In genomic region chr15:62773369-62774165, GRCh38 we compare ENCODE assay signal across 14 cellular contexts.
DNase-seq lines count a peak whose midpoint lies in the region; ATAC-seq and TF ChIP-seq lines count a peak whose summit lies in the region.
"Had no signal": no experiment of that assay in that cellular context is flagged by ENCODE, and none has a peak within 500 bp of the region (broad histone marks: within the 10 kb centered on the region; RNA-seq: fewer than 3 reads in every experiment).

No MANE protein-coding gene starts in this region.

- H3K27ac ChIP-seq in thyroid gland: no peak overlapping the region
- H3K27ac ChIP-seq: BLaER1 treated with 17β-estradiol and CSF1 and Interleukin-3, amounts not matched to agents 10 nM and 100 nM had no signal

- TF ChIP-seq CTCF in mucosa of descending colon (IDR thresholded peaks at IDR 0.05) (no peak), thyroid gland (IDR thresholded peaks at IDR 0.05) (no peak)

- H3K36me3 ChIP-seq in mucosa of descending colon (ENCODE audit: low read depth) (no peaks in the 10 kb centered on the region), thyroid gland (peaks cover 22 to 36% of the 10 kb centered on the region in 2 donors)

- no peak overlapping the region for H3K4me3 ChIP-seq in mucosa of descending colon
- no peak overlapping the region for H3K4me3 ChIP-seq in thyroid gland (replicated peaks in 1 of 3)
- H3K4me3 ChIP-seq: BLaER1 treated with 17β-estradiol and CSF1 and Interleukin-3, amounts not matched to agents 10 nM and 100 nM; GM12878 had no signal

- DNase-seq in ACHN (peak; percentile 55), glomerular visceral epithelial cell (ENCODE audit: extremely low spot score) (peak; percentile 72), mucosa of descending colon (no peak), renal cortical epithelial cell (ENCODE audit: low read depth) (peak; percentile 67), thyroid gland (no peak)
- DNase-seq: 8988T; Calu3; CD8-positive, alpha-beta T cell; DMS79 treated with DMSO at 0.1 percent for 48 hours; H9 had no signal

- no peaks in the 10 kb centered on the region for H3K27me3 ChIP-seq in thyroid gland
- H3K27me3 ChIP-seq: BLaER1 treated with 17β-estradiol and CSF1 and Interleukin-3, amounts not matched to agents 10 nM and 100 nM had no signal

- in situ Hi-C loops in ACHN (cut with HindIII; ENCODE audit: low pct_ligation_motif_present, low pct_unique_long_range_greater_than_20kb, low sequenced_read_pairs): no loop called here

- intact Hi-C loops in mucosa of descending colon (cut with DNase I, micrococcal nuclease) (no loop called here), thyroid gland (cut with DNase I) (no loop called here)

- peak; percentile 57 for ATAC-seq in mucosa of descending colon
- ATAC-seq in esophagus mucosa: no peak
- ATAC-seq in HG02588 (IDR thresholded peaks at IDR 0.05; ENCODE audit: unreplicated experiment): no peak
- ATAC-seq: CD8-positive, alpha-beta T cell; GM12878 had no signal

- no peak for TF ChIP-seq POLR2A in thyroid gland (IDR thresholded peaks at IDR 0.05)

- H3K9me3 ChIP-seq in mucosa of descending colon (no peaks in the 10 kb centered on the region), thyroid gland (no peaks in the 10 kb centered on the region)
- H3K9me3 ChIP-seq: BLaER1 treated with 17β-estradiol and CSF1 and Interleukin-3, amounts not matched to agents 10 nM and 100 nM had no signal

- 95% methylated on average over 12 of the region's 12 CpGs for WGBS in thyroid gland, 2 donors

- peaks cover 3% of the 10 kb centered on the region for H3K4me1 ChIP-seq in mucosa of descending colon (ENCODE audit: low read depth)
- no peaks in the 10 kb centered on the region for H3K4me1 ChIP-seq in thyroid gland
- H3K4me1 ChIP-seq: BLaER1 treated with 17β-estradiol and CSF1 and Interleukin-3, amounts not matched to agents 10 nM and 100 nM had no signal

Comparison
In these comparisons a context has a peak if more than half of its experiments do, and no peak if none do; other contexts are left out.
1. DNase-seq: peak in ACHN (single experiment), glomerular visceral epithelial cell (single experiment) and renal cortical epithelial cell (single experiment); none in mucosa of descending colon (0 of 3) and thyroid gland (0 of 2).